Comparison of ENCODE assay signal across 27 cellular contexts in the genomic region with DNA sequence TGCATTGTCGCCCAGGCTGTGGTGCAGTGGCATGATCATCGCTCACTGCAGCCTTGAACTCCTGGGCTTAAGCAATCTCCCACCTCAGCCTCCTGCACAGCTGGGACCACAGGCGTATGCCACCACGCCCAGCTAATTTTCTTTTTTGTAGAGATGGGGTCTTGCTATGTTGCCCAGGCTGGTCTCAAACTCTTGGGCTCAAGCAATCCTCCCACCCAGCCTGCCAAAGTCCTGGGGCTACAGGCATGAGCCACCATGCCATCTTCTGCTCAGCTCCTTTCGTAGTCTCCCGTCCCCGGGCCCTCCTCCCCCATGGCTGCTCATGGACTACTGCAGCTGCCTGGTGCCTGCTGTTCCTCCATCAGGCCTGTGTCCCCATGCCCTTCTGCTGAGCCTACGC.
"Had no signal": no experiment of that assay in that cellular context is flagged by ENCODE, and none has a peak within 500 bp of the region (broad histone marks: within the 10 kb centered on the region; RNA-seq: fewer than 3 reads in every experiment).

No MANE protein-coding gene starts in this region.

- DNase-seq: foreskin keratinocyte; heart left ventricle; kidney; naive B cell; right lobe of liver; stimulated activated CD4-positive, alpha-beta T cell treated with anti-CD3 and anti-CD28 coated beads, Interleukin-15, amount 100 ng/mL, for 24 hours; stimulated activated CD4-positive, alpha-beta T cell treated with anti-CD3 and anti-CD28 coated beads, Interleukin-4, amount 100 ng/mL, for 1 hour; stimulated activated naive CD8-positive, alpha-beta T cell treated with anti-CD3 and anti-CD28 coated beads, Interleukin-15, Interleukin-2, amounts not matched to agents 100 U/mL and 50 U/mL, for 24 hours; substantia nigra; testis; tibial artery; upper lobe of left lung had no signal

- H3K9me3 ChIP-seq: esophagus muscularis mucosa, gastroesophageal sphincter, heart left ventricle, mucosa of descending colon, right lobe of liver, testis, tibial artery, upper lobe of left lung had no signal

- H3K27ac ChIP-seq: coronary artery, epithelial cell of prostate, esophagus muscularis mucosa, foreskin keratinocyte, gastroesophageal sphincter, heart left ventricle, hepatocyte, neural progenitor cell, parathyroid adenoma, right lobe of liver, testis, tibial artery, upper lobe of left lung had no signal

- H3K27ac Mint-ChIP-seq: mesothelial cell of epicardium; natural killer cell treated with Interleukin-12 subunit alpha and Interleukin-12 subunit beta and Interleukin-15 and Interleukin-18, amount 100 ng/mL, for 72 hours; neural progenitor cell; progenitor cell of endocrine pancreas; stimulated activated effector memory CD8-positive, alpha-beta T cell treated with anti-CD3 and anti-CD28 coated beads, Interleukin-12 subunit alpha, Interleukin-12 subunit beta, amount 100 ng/mL, for 72 hours had no signal

- H3K4me3 ChIP-seq: coronary artery, esophagus muscularis mucosa, gastroesophageal sphincter, heart left ventricle, hepatocyte, lung, mucosa of descending colon, neural progenitor cell, right lobe of liver, testis, tibial artery, upper lobe of left lung had no signal

- H3K4me3 Mint-ChIP-seq: memory B cell; mesothelial cell of epicardium; natural killer cell treated with Interleukin-12 subunit alpha and Interleukin-12 subunit beta and Interleukin-15 and Interleukin-18, amount 100 ng/mL, for 72 hours; neural progenitor cell; stimulated activated effector memory CD8-positive, alpha-beta T cell treated with anti-CD3 and anti-CD28 coated beads, Interleukin-12 subunit alpha, Interleukin-12 subunit beta, amount 100 ng/mL, for 72 hours had no signal

- H3K4me1 ChIP-seq: esophagus muscularis mucosa, foreskin keratinocyte, gastroesophageal sphincter, heart left ventricle, neural progenitor cell, parathyroid adenoma, right lobe of liver, testis, tibial artery, upper lobe of left lung had no signal

- H3K36me3 ChIP-seq: neural progenitor cell had no signal

- H3K9me3 Mint-ChIP-seq: memory B cell; mesothelial cell of epicardium; naive B cell; natural killer cell treated with Interleukin-12 subunit alpha and Interleukin-12 subunit beta and Interleukin-15 and Interleukin-18, amount 100 ng/mL, for 72 hours; neural progenitor cell; stimulated activated effector memory CD8-positive, alpha-beta T cell treated with anti-CD3 and anti-CD28 coated beads, Interleukin-12 subunit alpha, Interleukin-12 subunit beta, amount 100 ng/mL, for 72 hours had no signal

- ATAC-seq: foreskin keratinocyte; gastroesophageal sphincter; left lobe of liver; natural killer cell treated with Interleukin-12 subunit alpha and Interleukin-12 subunit beta and Interleukin-15 and Interleukin-18, amount 100 ng/mL, for 72 hours; stimulated activated effector memory CD8-positive, alpha-beta T cell treated with anti-CD3 and anti-CD28 coated beads, Interleukin-12 subunit alpha, Interleukin-12 subunit beta, amount 100 ng/mL, for 72 hours; stimulated activated naive CD8-positive, alpha-beta T cell treated with anti-CD3 and anti-CD28 coated beads, Interleukin-15, Interleukin-2, amounts not matched to agents 100 U/mL and 50 U/mL, for 24 hours had no signal

- H3K4me1 Mint-ChIP-seq: memory B cell, mesothelial cell of epicardium, neural progenitor cell had no signal

- H3K9ac ChIP-seq: neural progenitor cell, parathyroid adenoma had no signal

- H3K27me3 ChIP-seq: esophagus muscularis mucosa, foreskin keratinocyte, gastroesophageal sphincter, heart left ventricle, hepatocyte, neural progenitor cell, right lobe of liver, testis, tibial artery, upper lobe of left lung had no signal

- H3K27me3 Mint-ChIP-seq: memory B cell; naive B cell; natural killer cell treated with Interleukin-12 subunit alpha and Interleukin-12 subunit beta and Interleukin-15 and Interleukin-18, amount 100 ng/mL, for 72 hours; progenitor cell of endocrine pancreas had no signal

- H3K4me2 ChIP-seq: hepatocyte, neural progenitor cell had no signal

- H2AFZ ChIP-seq: hepatocyte, neural progenitor cell, parathyroid adenoma had no signal
